1 cellular context compared by ENCODE assay signal in genomic region chr10:110327262-110327914, GRCh38.
TF ChIP-seq lines count a peak whose summit lies in the region.

No MANE protein-coding gene starts in this region.

TF ChIP-seq in endothelial cell of umbilical vein, 7 proteins besides CTCF, POLR2A, EP300 and RAD21 (continued from another document):
- TF ChIP-seq, protein P1, sequence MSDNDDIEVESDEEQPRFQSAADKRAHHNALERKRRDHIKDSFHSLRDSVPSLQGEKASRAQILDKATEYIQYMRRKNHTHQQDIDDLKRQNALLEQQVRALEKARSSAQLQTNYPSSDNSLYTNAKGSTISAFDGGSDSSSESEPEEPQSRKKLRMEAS (IDR thresholded peaks at IDR 0.05; ENCODE audit: insufficient read depth, insufficient read length), result no peak
- TF ChIP-seq GATA2 (IDR thresholded peaks at IDR 0.05; ENCODE audit: insufficient read depth, insufficient read length, low read depth, low read length), result no peak
